Comparison of ENCODE assay signal across 1 cellular context in genomic region chr5:1294839-1295649, GRCh38.
TF ChIP-seq lines count a peak whose summit lies in the region.

TSS of gene TERT (minus strand) at chr5:1295068. CDS start at chr5:1294989, 79 bp downstream.

TF ChIP-seq in GM23338, 12 proteins besides CTCF, POLR2A, EP300 and RAD21 (continued from another document):
- TF ChIP-seq ZNF462 (CRISPR knock-in tag; IDR thresholded peaks at IDR 0.05) (no peak), ZNF114 (CRISPR knock-in tag; IDR thresholded peaks at IDR 0.05) (no peak), NANOG (IDR thresholded peaks at IDR 0.05; ENCODE audit: borderline replicate concordance) (no peak)
